In genomic region chr1:17669305-17669704, GRCh38 we compare ENCODE assay signal across 15 cellular contexts.
A peak's percentile ranks its signal among the peaks of the same experiment; 100 is the strongest.
DNase-seq lines count a peak whose midpoint lies in the region; ATAC-seq, FAIRE-seq and TF ChIP-seq lines count a peak whose summit lies in the region.
"Had no signal": no experiment of that assay in that cellular context is flagged by ENCODE, and none has a peak within 500 bp of the region (broad histone marks: within the 10 kb centered on the region; RNA-seq: fewer than 3 reads in every experiment).

No MANE protein-coding gene starts in this region.

- H3K27ac Mint-ChIP-seq in brain (peak overlapping the region in 4 of 5 experiments; percentile 69 to 95 (median 86)), neural progenitor cell (peak overlapping the region; percentile 74)
- H3K27ac Mint-ChIP-seq: CD8-positive, alpha-beta memory T cell had no signal

- peaks cover 0 to 99% (median 86%) of the 10 kb centered on the region in 11 experiments; a peak in 20 of 22 replicates for H4K20me1 ChIP-seq in BLaER1 treated with 17β-estradiol and CSF1 and Interleukin-3, amounts not matched to agents 10 nM and 100 nM
- H4K20me1 ChIP-seq in neural progenitor cell (ENCODE audit: low read depth): peaks cover 29% of the 10 kb centered on the region

- H3K9me3 ChIP-seq in A549 (no peaks in the 10 kb centered on the region), neural progenitor cell (ENCODE audit: low read depth) (no peaks in the 10 kb centered on the region)
- H3K9me3 ChIP-seq in BLaER1 treated with 17β-estradiol and CSF1 and Interleukin-3, amounts not matched to agents 10 nM and 100 nM (replicated peaks in 1 of 11): no peaks in the 10 kb centered on the region
- H3K9me3 ChIP-seq: BE2C, Caco-2 had no signal

- no peak for TF ChIP-seq EP300 in A549 (IDR thresholded peaks at IDR 0.05)

- no peak overlapping the region for H2AFZ ChIP-seq in neural progenitor cell (replicated peaks)

- TF ChIP-seq RAD21 in A549 (conservative IDR thresholded peaks at IDR 0.05 in 1 of 2, IDR thresholded peaks at IDR 0.05 in 1 of 2): no peak

- no peak overlapping the region for H3K4me3 ChIP-seq in A549
- no peak overlapping the region for H3K4me3 ChIP-seq in BLaER1 treated with 17β-estradiol and CSF1 and Interleukin-3, amounts not matched to agents 10 nM and 100 nM
- no peak overlapping the region for H3K4me3 ChIP-seq in neural progenitor cell

- H3K36me3 Mint-ChIP-seq in brain (peaks cover 20% of the 10 kb centered on the region), neural progenitor cell (peaks cover 11% of the 10 kb centered on the region)
- H3K36me3 Mint-ChIP-seq: CD8-positive, alpha-beta memory T cell; IgD-negative memory B cell had no signal

- no peaks in the 10 kb centered on the region for H3K9me3 Mint-ChIP-seq in brain
- no peaks in the 10 kb centered on the region for H3K9me3 Mint-ChIP-seq in neural progenitor cell
- H3K9me3 Mint-ChIP-seq: CD8-positive, alpha-beta memory T cell; IgD-negative memory B cell had no signal

- no peaks in the 10 kb centered on the region for H3K27me3 ChIP-seq in BLaER1 treated with 17β-estradiol and CSF1 and Interleukin-3, amounts not matched to agents 10 nM and 100 nM
- H3K27me3 ChIP-seq in neural progenitor cell: no peaks in the 10 kb centered on the region
- H3K27me3 ChIP-seq: BE2C had no signal

- H3K4me2 ChIP-seq in A549 (no peak overlapping the region), neural progenitor cell (no peak overlapping the region)
- peak overlapping the region in 9 of 11 experiments; percentile 1 to 94 (median 87); a peak in 14 of 22 replicates for H3K4me2 ChIP-seq in BLaER1 treated with 17β-estradiol and CSF1 and Interleukin-3, amounts not matched to agents 10 nM and 100 nM

- H3K4me3 Mint-ChIP-seq in brain (no peak overlapping the region), neural progenitor cell (no peak overlapping the region)
- H3K4me3 Mint-ChIP-seq: CD8-positive, alpha-beta memory T cell; IgD-negative memory B cell had no signal

- 84% methylated on average over 9 of the region's 9 CpGs for WGBS in A549 (ENCODE audit: missing lambda C conversion rate)

- peaks cover 5% of the 10 kb centered on the region for H3F3A ChIP-seq in neural progenitor cell (ENCODE audit: low read depth)

- POLR2A ChIA-PET in A549 (lab: Yijun Ruan, JAX): no interaction called here

- ATAC-seq in A549: no peak
- no peak for ATAC-seq in GM18867 (IDR thresholded peaks at IDR 0.05; ENCODE audit: unreplicated experiment)

- peaks cover 11 to 95% (median 61%) of the 10 kb centered on the region in 11 experiments for H3K36me3 ChIP-seq in BLaER1 treated with 17β-estradiol and CSF1 and Interleukin-3, amounts not matched to agents 10 nM and 100 nM
- H3K36me3 ChIP-seq in neural progenitor cell: no peaks in the 10 kb centered on the region
- H3K36me3 ChIP-seq: BE2C had no signal

- H3K4me1 Mint-ChIP-seq in brain (peaks cover 73% of the 10 kb centered on the region), neural progenitor cell (peaks cover 61% of the 10 kb centered on the region)
- H3K4me1 Mint-ChIP-seq: CD8-positive, alpha-beta memory T cell had no signal

- FAIRE-seq in A549 (lab: Jason Lieb, UNC): no peak
- FAIRE-seq: A204.1, H54 had no signal

- no peaks in the 10 kb centered on the region for H3K27me3 Mint-ChIP-seq in brain
- H3K27me3 Mint-ChIP-seq in neural progenitor cell (ENCODE audit: insufficient read depth, low read depth): peaks cover 5% of the 10 kb centered on the region
- H3K27me3 Mint-ChIP-seq: IgD-negative memory B cell had no signal

- H3K4me1 ChIP-seq in A549 (no peaks in the 10 kb centered on the region), neural progenitor cell (peaks cover 28% of the 10 kb centered on the region)
- H3K4me1 ChIP-seq in BLaER1 treated with 17β-estradiol and CSF1 and Interleukin-3, amounts not matched to agents 10 nM and 100 nM: peaks cover 49 to 81% (median 58%) of the 10 kb centered on the region in 10 experiments
- H3K4me1 ChIP-seq: Caco-2 had no signal

- no peak for TF ChIP-seq POLR2A in A549 (IDR thresholded peaks at IDR 0.05; ENCODE audit: low read length)

- TF ChIP-seq CTCF in A549 (IDR thresholded peaks at IDR 0.05) (no peak), brain (conservative IDR thresholded peaks at IDR 0.05) (no peak), neural progenitor cell (IDR thresholded peaks at IDR 0.05) (no peak)

- no peaks in the 10 kb centered on the region for H3K79me2 ChIP-seq in neural progenitor cell (ENCODE audit: low read depth)

- H3K9ac ChIP-seq in BLaER1 treated with 17β-estradiol and CSF1 and Interleukin-3, amounts not matched to agents 10 nM and 100 nM: peak overlapping the region in 4 of 11 experiments; percentile 21 to 53 (median 30); a peak in 4 of 22 replicates
- no peak overlapping the region for H3K9ac ChIP-seq in neural progenitor cell

- DNase-seq in A549 (ENCODE audit: low read depth in 1 of 2, low spot score in 1 of 2): no peak
- DNase-seq in neural progenitor cell (ENCODE audit: low spot score): no peak
- no peak for DNase-seq in NCI-H774 (lab: John Stamatoyannopoulos, UW)
- no peak for DNase-seq in MV-4-11 (lab: John Stamatoyannopoulos, UW)
- DNase-seq: BE2C; Caco-2; CD8-positive, alpha-beta memory T cell; DND-41; GF-D8 had no signal

- no peak overlapping the region for H3K27ac ChIP-seq in A549
- peak overlapping the region in 8 of 11 experiments; percentile 24 to 81 (median 38); a peak in 6 of 22 replicates for H3K27ac ChIP-seq in BLaER1 treated with 17β-estradiol and CSF1 and Interleukin-3, amounts not matched to agents 10 nM and 100 nM
- no peak overlapping the region for H3K27ac ChIP-seq in neural progenitor cell

- CTCF ChIA-PET in A549 (lab: Yijun Ruan, JAX): interaction anchor here (1.2 to 2.2 kb wide), 6 partner anchors 8 to 912 kb away, joined by 3 to 15 read pairs (median 8); no protein-coding TSS in a partner anchor

TF ChIP-seq in A549, 52 proteins besides CTCF, POLR2A, EP300 and RAD21:
- TF ChIP-seq JUN (IDR thresholded peaks at IDR 0.05) (no peak), ZFP36 (IDR thresholded peaks at IDR 0.05; ENCODE audit: borderline replicate concordance, partially characterized antibody) (peak; percentile 56)
TF ChIP-seq in A549: peak in this region for 1.

Comparison
In these comparisons a context has a peak if more than half of its experiments do, and no peak if none do; other contexts are left out.
1. H3K27ac ChIP-seq: peak in BLaER1 treated with 17β-estradiol and CSF1 and Interleukin-3, amounts not matched to agents 10 nM and 100 nM (8 of 11); none in A549 (0 of 2) and neural progenitor cell (single experiment).
2. H3K4me2 ChIP-seq: peak in BLaER1 treated with 17β-estradiol and CSF1 and Interleukin-3, amounts not matched to agents 10 nM and 100 nM (9 of 11); none in A549 (single experiment) and neural progenitor cell (single experiment).